ENCODE assay signal across 11 cellular contexts in genomic region chr11:92340839-92341238, GRCh38.
A peak's percentile ranks its signal among the peaks of the same experiment; 100 is the strongest.
DNase-seq lines count a peak whose midpoint lies in the region; ATAC-seq and TF ChIP-seq lines count a peak whose summit lies in the region.
"Had no signal": no experiment of that assay in that cellular context is flagged by ENCODE, and none has a peak within 500 bp of the region (broad histone marks: within the 10 kb centered on the region; RNA-seq: fewer than 3 reads in every experiment).

No MANE protein-coding gene starts in this region.

- TF ChIP-seq EP300 in upper lobe of left lung (IDR thresholded peaks at IDR 0.05): no peak

- 91 to 92% methylated on average over 5 to 6 of the region's 6 CpGs for WGBS in upper lobe of left lung, 2 donors

- no peak for TF ChIP-seq POLR2A in upper lobe of left lung (IDR thresholded peaks at IDR 0.05)

- H3K9me3 Mint-ChIP-seq in activated CD8-positive, alpha-beta T cell treated with anti-CD3 and anti-CD28 coated beads for 36 hours: no peaks in the 10 kb centered on the region
- H3K9me3 Mint-ChIP-seq in activated CD8-positive, alpha-beta T cell treated with anti-CD3 and anti-CD28 coated beads, Interleukin-2, amount 10 ng/mL, durations not matched to agents 7 days and 5 days (ENCODE audit: insufficient read depth): no peaks in the 10 kb centered on the region

- no peaks in the 10 kb centered on the region for H3K4me1 Mint-ChIP-seq in activated CD8-positive, alpha-beta T cell treated with anti-CD3 and anti-CD28 coated beads for 36 hours (ENCODE audit: low read depth)
- no peaks in the 10 kb centered on the region for H3K4me1 Mint-ChIP-seq in activated CD8-positive, alpha-beta T cell treated with anti-CD3 and anti-CD28 coated beads, Interleukin-2, amount 10 ng/mL, durations not matched to agents 7 days and 5 days (ENCODE audit: low read depth)

- no peak overlapping the region for H3K27ac ChIP-seq in upper lobe of left lung
- H3K27ac ChIP-seq: esophagus muscularis mucosa had no signal

- no peak overlapping the region for H3K4me3 ChIP-seq in upper lobe of left lung
- H3K4me3 ChIP-seq: esophagus muscularis mucosa had no signal

- peak; percentile 7 for DNase-seq in activated CD8-positive, alpha-beta T cell treated with anti-CD3 and anti-CD28 coated beads for 36 hours
- no peak for DNase-seq in activated CD8-positive, alpha-beta T cell treated with anti-CD3 and anti-CD28 coated beads, Interleukin-2, amount 10 ng/mL, durations not matched to agents 7 days and 5 days
- DNase-seq in ecto neural progenitor cell (ENCODE audit: low spot score) (peak; percentile 52), upper lobe of left lung (no peak)
- peak; percentile 19 for DNase-seq in stimulated activated CD8-positive, alpha-beta memory T cell treated with anti-CD3 and anti-CD28 coated beads, Interleukin-4, amount 100 ng/mL, for 48 hours
- DNase-seq in stimulated activated CD4-positive, alpha-beta T cell treated with anti-CD3 and anti-CD28 coated beads, Interleukin-12 subunit alpha, Interleukin-12 subunit beta, amount 100 ng/mL, for 4 hours: no peak
- DNase-seq: activated CD8-positive, alpha-beta memory T cell treated with anti-CD3 and anti-CD28 coated beads, Interleukin-2, amount 50 U/mL, for 48 hours; NCI-H2107 had no signal

- H3K27me3 Mint-ChIP-seq in activated CD8-positive, alpha-beta T cell treated with anti-CD3 and anti-CD28 coated beads for 36 hours: no peaks in the 10 kb centered on the region
- no peaks in the 10 kb centered on the region for H3K27me3 Mint-ChIP-seq in activated CD8-positive, alpha-beta T cell treated with anti-CD3 and anti-CD28 coated beads, Interleukin-2, amount 10 ng/mL, durations not matched to agents 7 days and 5 days (ENCODE audit: low read depth)

- intact Hi-C loops in activated CD8-positive, alpha-beta T cell treated with anti-CD3 and anti-CD28 coated beads for 36 hours (cut with micrococcal nuclease): no loop called here

- no peaks in the 10 kb centered on the region for H3K36me3 ChIP-seq in upper lobe of left lung
- H3K36me3 ChIP-seq: esophagus muscularis mucosa had no signal

- H3K9me3 ChIP-seq in upper lobe of left lung: no peaks in the 10 kb centered on the region
- H3K9me3 ChIP-seq: esophagus muscularis mucosa had no signal

- TF ChIP-seq CTCF in activated CD8-positive, alpha-beta T cell treated with anti-CD3 and anti-CD28 coated beads for 36 hours (IDR thresholded peaks at IDR 0.05): no peak
- peak; percentile 62 for TF ChIP-seq CTCF in LNCAP (IDR thresholded peaks at IDR 0.05)
- no peak for TF ChIP-seq CTCF in upper lobe of left lung (IDR thresholded peaks at IDR 0.05)

- no peaks in the 10 kb centered on the region for H3K36me3 Mint-ChIP-seq in activated CD8-positive, alpha-beta T cell treated with anti-CD3 and anti-CD28 coated beads for 36 hours (ENCODE audit: low read depth)
- H3K36me3 Mint-ChIP-seq in activated CD8-positive, alpha-beta T cell treated with anti-CD3 and anti-CD28 coated beads, Interleukin-2, amount 10 ng/mL, durations not matched to agents 7 days and 5 days (ENCODE audit: low read depth): no peaks in the 10 kb centered on the region

- H3K27me3 ChIP-seq in upper lobe of left lung: no peaks in the 10 kb centered on the region
- H3K27me3 ChIP-seq: esophagus muscularis mucosa had no signal

- H3K4me3 Mint-ChIP-seq in activated CD8-positive, alpha-beta T cell treated with anti-CD3 and anti-CD28 coated beads for 36 hours: no peak overlapping the region
- H3K4me3 Mint-ChIP-seq in activated CD8-positive, alpha-beta T cell treated with anti-CD3 and anti-CD28 coated beads, Interleukin-2, amount 10 ng/mL, durations not matched to agents 7 days and 5 days: no peak overlapping the region

- ATAC-seq in activated CD8-positive, alpha-beta T cell treated with anti-CD3 and anti-CD28 coated beads for 36 hours: no peak
- ATAC-seq in activated CD8-positive, alpha-beta T cell treated with anti-CD3 and anti-CD28 coated beads, Interleukin-2, amount 10 ng/mL, durations not matched to agents 7 days and 5 days: no peak
- ATAC-seq in upper lobe of left lung (ENCODE audit: low FRiP score in 2 of 2) (no peak), HG03039 (IDR thresholded peaks at IDR 0.05; ENCODE audit: unreplicated experiment) (no peak)

- no peaks in the 10 kb centered on the region for H3K4me1 ChIP-seq in upper lobe of left lung
- H3K4me1 ChIP-seq: esophagus muscularis mucosa had no signal

- H3K27ac Mint-ChIP-seq in activated CD8-positive, alpha-beta T cell treated with anti-CD3 and anti-CD28 coated beads for 36 hours: no peak overlapping the region
- no peak overlapping the region for H3K27ac Mint-ChIP-seq in activated CD8-positive, alpha-beta T cell treated with anti-CD3 and anti-CD28 coated beads, Interleukin-2, amount 10 ng/mL, durations not matched to agents 7 days and 5 days

- CTCF ChIA-PET in activated CD8-positive, alpha-beta T cell treated with anti-CD3 and anti-CD28 coated beads for 36 hours (lab: Charles Lee): interaction anchor here (1.3 kb wide), 1 partner anchor 36 kb away, joined by 3 read pairs; no protein-coding TSS in a partner anchor
- CTCF ChIA-PET in activated CD8-positive, alpha-beta T cell treated with anti-CD3 and anti-CD28 coated beads, Interleukin-2, amount 10 ng/mL, durations not matched to agents 7 days and 5 days (lab: Charles Lee): no interaction called here

- POLR2A ChIA-PET in activated CD8-positive, alpha-beta T cell treated with anti-CD3 and anti-CD28 coated beads for 36 hours (lab: Charles Lee): interaction anchor here (0.6 kb wide), 1 partner anchor 11 kb away, joined by 3 read pairs; no protein-coding TSS in a partner anchor
- POLR2A ChIA-PET in activated CD8-positive, alpha-beta T cell treated with anti-CD3 and anti-CD28 coated beads, Interleukin-2, amount 10 ng/mL, durations not matched to agents 7 days and 5 days (lab: Charles Lee): no interaction called here

Comparison
In these comparisons a context has a peak if more than half of its experiments do, and no peak if none do; other contexts are left out.
1. DNase-seq: peak in activated CD8-positive, alpha-beta T cell treated with anti-CD3 and anti-CD28 coated beads for 36 hours (single experiment), ecto neural progenitor cell (single experiment) and stimulated activated CD8-positive, alpha-beta memory T cell treated with anti-CD3 and anti-CD28 coated beads, Interleukin-4, amount 100 ng/mL, for 48 hours (single experiment); none in activated CD8-positive, alpha-beta T cell treated with anti-CD3 and anti-CD28 coated beads, Interleukin-2, amount 10 ng/mL, durations not matched to agents 7 days and 5 days (single experiment), upper lobe of left lung (0 of 2) and stimulated activated CD4-positive, alpha-beta T cell treated with anti-CD3 and anti-CD28 coated beads, Interleukin-12 subunit alpha, Interleukin-12 subunit beta, amount 100 ng/mL, for 4 hours (single experiment).